Comparison of ENCODE assay signal across 17 cellular contexts in genomic region chr9:130304141-130304540, GRCh38. TPM values are rescaled to one million over a fixed set of nuclear protein-coding genes. Genes with fewer than 3 reads are reported as not detected.
"Had no signal": no experiment of that assay in that cellular context is flagged by ENCODE, and none has a peak within 500 bp of the region (broad histone marks: within the 10 kb centered on the region; RNA-seq: fewer than 3 reads in every experiment).

No MANE protein-coding gene starts in this region.

- H3K36me3 ChIP-seq: lower lobe of right lung, right lobe of liver, thyroid gland had no signal

- H3K4me1 ChIP-seq: lower lobe of right lung, right lobe of liver had no signal

- H3K27ac ChIP-seq: epithelial cell of prostate, lower lobe of right lung, right lobe of liver, thyroid gland had no signal

- H3K9me3 ChIP-seq: lower lobe of right lung, right lobe of liver, thyroid gland had no signal

- ATAC-seq: left cardiac atrium; lower lobe of right lung; naive thymus-derived CD4-positive, alpha-beta T cell; right lobe of liver; T-helper 17 cell had no signal

- H3K4me3 ChIP-seq: lower lobe of right lung, right lobe of liver, thyroid gland had no signal

- H3K27me3 ChIP-seq: right lobe of liver, thyroid gland had no signal

- DNase-seq: activated CD4-positive, alpha-beta T cell treated with anti-CD3 and anti-CD28 coated beads, Interleukin-2, amount 50 U/mL, for 1 hour; activated CD4-positive, CD25-positive, alpha-beta regulatory T cell; activated naive CD4-positive, alpha-beta T cell treated with anti-CD3 and anti-CD28 coated beads, Interleukin-2, amount 10 ng/mL, durations not matched to agents 7 days and 5 days; caudate nucleus; cortex of kidney; effector CD8-positive, alpha-beta T cell; glutamatergic neuron; left cardiac atrium; lower lobe of right lung; naive thymus-derived CD4-positive, alpha-beta T cell; right lobe of liver; stimulated activated CD4-positive, alpha-beta T cell treated with anti-CD3 and anti-CD28 coated beads, Interleukin-2, amount 100 ng/mL, for 48 hours; stimulated activated CD8-positive, alpha-beta memory T cell treated with anti-CD3 and anti-CD28 coated beads, Interleukin-4, amount 100 ng/mL, for 48 hours; T-helper 17 cell; thyroid gland had no signal

RNA-seq across cellular contexts. Expression of gene HMCN2, which starts 38.6 kb away (rescaled TPM):
- total RNA-seq: activated T-helper 2 cell treated with anti-CD3 and anti-CD28 coated beads, Interferon-gamma antibody, Interleukin-2, Interleukin-4, amounts not matched to agents 10 μg/mL and 5 μg/mL and 100 μg/mL, durations not matched to agents 14 hours and 24 hours and 36 hours; naive thymus-derived CD4-positive, alpha-beta T cell had no signal
- polyA plus RNA-seq: naive thymus-derived CD4-positive, alpha-beta T cell had no signal
